Comparison of ENCODE assay signal across 26 cellular contexts in genomic region chr2:140178224-140178623, GRCh38.
DNase-seq lines count a peak whose midpoint lies in the region; ATAC-seq, FAIRE-seq and TF ChIP-seq lines count a peak whose summit lies in the region.
"Had no signal": no experiment of that assay in that cellular context is flagged by ENCODE, and none has a peak within 500 bp of the region (broad histone marks: within the 10 kb centered on the region; RNA-seq: fewer than 3 reads in every experiment).

No MANE protein-coding gene starts in this region.

- no peak overlapping the region for H3K27ac Mint-ChIP-seq in activated CD8-positive, alpha-beta T cell treated with anti-CD3 and anti-CD28 coated beads for 36 hours
- no peak overlapping the region for H3K27ac Mint-ChIP-seq in activated naive CD4-positive, alpha-beta T cell treated with anti-CD3 and anti-CD28 coated beads, Interleukin-2, amount 50 U/mL, for 72 hours
- H3K27ac Mint-ChIP-seq: activated B cell treated with CpG ODN at 0.5 μM for 24 hours; activated CD4-positive, alpha-beta T cell treated with anti-CD3 and anti-CD28 coated beads, Interleukin-2, amount 10 ng/mL, durations not matched to agents 7 days and 5 days; activated naive CD8-positive, alpha-beta T cell treated with anti-CD3 and anti-CD28 coated beads, Interleukin-2, amount 50 U/mL, for 24 hours; B cell had no signal

- H3K9me3 ChIP-seq in right cardiac atrium (ENCODE audit: control insufficient read depth, low read length): no peaks in the 10 kb centered on the region
- no peaks in the 10 kb centered on the region for H3K9me3 ChIP-seq in adipocyte (ENCODE audit: control insufficient read depth, low read length)
- H3K9me3 ChIP-seq: sigmoid colon, tibial nerve had no signal

- H3K4me1 Mint-ChIP-seq in activated CD8-positive, alpha-beta T cell treated with anti-CD3 and anti-CD28 coated beads for 36 hours (ENCODE audit: low read depth): no peaks in the 10 kb centered on the region
- H3K4me1 Mint-ChIP-seq: activated B cell treated with CpG ODN at 0.5 μM for 24 hours; activated CD4-positive, alpha-beta T cell treated with anti-CD3 and anti-CD28 coated beads, Interleukin-2, amount 10 ng/mL, durations not matched to agents 7 days and 5 days; activated naive CD8-positive, alpha-beta T cell treated with anti-CD3 and anti-CD28 coated beads, Interleukin-2, amount 50 U/mL, for 24 hours; B cell had no signal

- CTCF ChIA-PET in activated CD8-positive, alpha-beta T cell treated with anti-CD3 and anti-CD28 coated beads for 36 hours (lab: Charles Lee): no interaction called here

- H3K27me3 ChIP-seq in right cardiac atrium (ENCODE audit: control insufficient read depth, insufficient read depth): no peaks in the 10 kb centered on the region
- no peaks in the 10 kb centered on the region for H3K27me3 ChIP-seq in adipocyte (replicated peaks; ENCODE audit: control insufficient read depth, insufficient read depth, low read length)
- H3K27me3 ChIP-seq: dorsolateral prefrontal cortex, sigmoid colon, tibial nerve had no signal

- no peaks in the 10 kb centered on the region for H3K27me3 Mint-ChIP-seq in activated CD8-positive, alpha-beta T cell treated with anti-CD3 and anti-CD28 coated beads for 36 hours
- H3K27me3 Mint-ChIP-seq: activated B cell treated with CpG ODN at 0.5 μM for 24 hours; activated CD4-positive, alpha-beta T cell treated with anti-CD3 and anti-CD28 coated beads, Interleukin-2, amount 10 ng/mL, durations not matched to agents 7 days and 5 days; activated naive CD8-positive, alpha-beta T cell treated with anti-CD3 and anti-CD28 coated beads, Interleukin-2, amount 50 U/mL, for 24 hours; B cell had no signal

- H3K36me3 ChIP-seq in adipocyte (ENCODE audit: control insufficient read depth, insufficient read depth, low read length, severe bottlenecking): no peaks in the 10 kb centered on the region
- H3K36me3 ChIP-seq: sigmoid colon, tibial nerve had no signal

- no peak overlapping the region for H3K27ac ChIP-seq in right cardiac atrium (ENCODE audit: low read length)
- H3K27ac ChIP-seq: sigmoid colon, tibial nerve had no signal

- whole genome bisulfite sequencing in right cardiac atrium: 49% methylated on average over 3 of the region's 3 CpGs

- H3K4me1 ChIP-seq in right cardiac atrium (ENCODE audit: control insufficient read depth, insufficient read depth, low read length) (no peaks in the 10 kb centered on the region), adipocyte (ENCODE audit: control insufficient read depth, insufficient read depth, low read length) (no peaks in the 10 kb centered on the region)
- H3K4me1 ChIP-seq: sigmoid colon, tibial nerve had no signal

- no peak for DNase-seq in left ventricle myocardium superior
- no peak for DNase-seq in right cardiac atrium
- peak; percentile 40 for DNase-seq in adipocyte (ENCODE audit: low read depth)
- peak; percentile 7 to 50 for DNase-seq in foreskin fibroblast
- peak; percentile 6 for DNase-seq in urothelium cell line (ENCODE audit: low spot score)
- no peak for DNase-seq in activated CD8-positive, alpha-beta T cell treated with anti-CD3 and anti-CD28 coated beads for 36 hours
- no peak for DNase-seq in activated naive CD4-positive, alpha-beta T cell treated with anti-CD3 and anti-CD28 coated beads, Interleukin-2, amount 50 U/mL, for 72 hours (ENCODE audit: low spot score in 2 of 2)
- DNase-seq: activated B cell treated with CpG ODN at 0.5 μM for 24 hours; activated CD4-positive, alpha-beta T cell treated with anti-CD3 and anti-CD28 coated beads, Interleukin-2, amount 10 ng/mL, durations not matched to agents 7 days and 5 days; activated naive CD8-positive, alpha-beta T cell treated with anti-CD3 and anti-CD28 coated beads, Interleukin-2, amount 50 U/mL, for 24 hours; activated T-cell treated with anti-CD3 and anti-CD28 coated beads, Interleukin-2, amount 50 U/mL, for 48 hours; central memory CD4-positive, alpha-beta T cell; DMS53; GDM1; IMR-90; NCI-H2107; NCI-H345; NCI-H774; posterior cingulate gyrus; sigmoid colon; stimulated activated CD4-positive, alpha-beta T cell treated with anti-CD3 and anti-CD28 coated beads, Interleukin-4, amount 100 ng/mL, for 1 hour had no signal

- H3K36me3 Mint-ChIP-seq in activated CD8-positive, alpha-beta T cell treated with anti-CD3 and anti-CD28 coated beads for 36 hours (ENCODE audit: low read depth): no peaks in the 10 kb centered on the region
- peaks cover 0 to 4% of the 10 kb centered on the region in 2 donors for H3K36me3 Mint-ChIP-seq in activated naive CD4-positive, alpha-beta T cell treated with anti-CD3 and anti-CD28 coated beads, Interleukin-2, amount 50 U/mL, for 72 hours

- intact Hi-C loops in left ventricle myocardium superior (cut with micrococcal nuclease) (no loop called here), right cardiac atrium (cut with DNase I) (no loop called here)
- intact Hi-C loops in activated CD8-positive, alpha-beta T cell treated with anti-CD3 and anti-CD28 coated beads for 36 hours (cut with micrococcal nuclease): no loop called here

- no peak overlapping the region for H3K4me3 ChIP-seq in right cardiac atrium (ENCODE audit: low read length)
- no peak overlapping the region for H3K4me3 ChIP-seq in adipocyte (ENCODE audit: low read length)
- no peak overlapping the region for H3K4me3 ChIP-seq in foreskin fibroblast (ENCODE audit: low read depth in 1 of 2, low read length in 2 of 2)
- H3K4me3 ChIP-seq: dorsolateral prefrontal cortex, sigmoid colon, tibial nerve had no signal

- POLR2A ChIA-PET in activated CD8-positive, alpha-beta T cell treated with anti-CD3 and anti-CD28 coated beads for 36 hours (lab: Charles Lee): no interaction called here

- ATAC-seq in left ventricle myocardium superior (peak; percentile 65), right cardiac atrium (no peak), HG02571 (IDR thresholded peaks at IDR 0.05; ENCODE audit: unreplicated experiment) (no peak)
- no peak for ATAC-seq in activated CD8-positive, alpha-beta T cell treated with anti-CD3 and anti-CD28 coated beads for 36 hours
- no peak for ATAC-seq in activated naive CD4-positive, alpha-beta T cell treated with anti-CD3 and anti-CD28 coated beads, Interleukin-2, amount 50 U/mL, for 72 hours
- ATAC-seq: activated naive CD8-positive, alpha-beta T cell treated with anti-CD3 and anti-CD28 coated beads, Interleukin-2, amount 50 U/mL, for 24 hours had no signal

- TF ChIP-seq CTCF in foreskin fibroblast (IDR thresholded peaks at IDR 0.05; ENCODE audit: low read depth, low read length): no peak
- TF ChIP-seq CTCF in activated CD8-positive, alpha-beta T cell treated with anti-CD3 and anti-CD28 coated beads for 36 hours (IDR thresholded peaks at IDR 0.05): no peak

- FAIRE-seq in urothelium cell line (lab: Jason Lieb, UNC): no peak
- FAIRE-seq: islet of Langerhans had no signal

- H3K9me3 Mint-ChIP-seq in activated CD8-positive, alpha-beta T cell treated with anti-CD3 and anti-CD28 coated beads for 36 hours: peaks cover 4% of the 10 kb centered on the region
- peaks cover 16 to 19% of the 10 kb centered on the region in 2 donors for H3K9me3 Mint-ChIP-seq in activated naive CD4-positive, alpha-beta T cell treated with anti-CD3 and anti-CD28 coated beads, Interleukin-2, amount 50 U/mL, for 72 hours
- H3K9me3 Mint-ChIP-seq: activated B cell treated with CpG ODN at 0.5 μM for 24 hours; activated CD4-positive, alpha-beta T cell treated with anti-CD3 and anti-CD28 coated beads, Interleukin-2, amount 10 ng/mL, durations not matched to agents 7 days and 5 days had no signal

- no peak overlapping the region for H3K9ac ChIP-seq in adipocyte (ENCODE audit: low read length)

- no peak overlapping the region for H3K4me3 Mint-ChIP-seq in activated CD8-positive, alpha-beta T cell treated with anti-CD3 and anti-CD28 coated beads for 36 hours
- H3K4me3 Mint-ChIP-seq: activated B cell treated with CpG ODN at 0.5 μM for 24 hours; activated CD4-positive, alpha-beta T cell treated with anti-CD3 and anti-CD28 coated beads, Interleukin-2, amount 10 ng/mL, durations not matched to agents 7 days and 5 days; activated naive CD8-positive, alpha-beta T cell treated with anti-CD3 and anti-CD28 coated beads, Interleukin-2, amount 50 U/mL, for 24 hours; B cell had no signal

Comparison
In these comparisons a context has a peak if more than half of its experiments do, and no peak if none do; other contexts are left out.
1. DNase-seq: peak in adipocyte (single experiment), foreskin fibroblast (2 of 2) and urothelium cell line (single experiment); none in left ventricle myocardium superior (single experiment), right cardiac atrium (0 of 3), activated CD8-positive, alpha-beta T cell treated with anti-CD3 and anti-CD28 coated beads for 36 hours (single experiment) and activated naive CD4-positive, alpha-beta T cell treated with anti-CD3 and anti-CD28 coated beads, Interleukin-2, amount 50 U/mL, for 72 hours (0 of 2).